In the genomic region with DNA sequence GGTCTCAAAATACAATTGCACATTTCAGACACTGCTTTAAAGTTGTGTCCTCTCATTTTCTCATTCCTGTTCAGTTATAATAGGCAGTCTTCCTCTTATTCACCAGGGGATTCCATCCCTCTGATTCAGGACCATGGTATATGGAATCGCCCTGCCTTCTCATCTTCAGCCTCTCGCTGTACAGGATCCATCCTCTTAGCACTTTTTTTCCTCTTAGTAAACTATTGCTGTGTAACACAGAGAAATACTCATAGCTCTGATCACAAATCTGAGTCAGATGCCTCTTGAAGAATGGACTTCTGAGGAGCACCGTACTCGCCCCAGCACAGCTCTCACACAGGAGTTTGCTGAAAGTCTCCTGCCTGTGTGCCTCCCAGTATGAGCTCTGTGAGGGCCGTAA, we compare ENCODE assay signal across 21 cellular contexts.
DNase-seq lines count a peak whose midpoint lies in the region; ATAC-seq and TF ChIP-seq lines count a peak whose summit lies in the region.
"Had no signal": no experiment of that assay in that cellular context is flagged by ENCODE, and none has a peak within 500 bp of the region (broad histone marks: within the 10 kb centered on the region; RNA-seq: fewer than 3 reads in every experiment).

No MANE protein-coding gene starts in this region.

- H3K4me3 Mint-ChIP-seq in mesothelial cell of epicardium, result no peak overlapping the region
- H3K4me3 Mint-ChIP-seq in activated CD8-positive, alpha-beta T cell treated with anti-CD3 and anti-CD28 coated beads for 36 hours, result no peak overlapping the region
- H3K4me3 Mint-ChIP-seq in stimulated activated naive CD8-positive, alpha-beta T cell treated with anti-CD3 and anti-CD28 coated beads, Interleukin-15, amount 100 ng/mL, for 72 hours, result no peak overlapping the region
- H3K4me3 Mint-ChIP-seq: activated B cell treated with CpG ODN at 0.5 μM for 24 hours; activated CD4-positive, alpha-beta memory T cell treated with anti-CD3 and anti-CD28 coated beads, Interleukin-2, amount 10 ng/mL, durations not matched to agents 7 days and 5 days; GM23338 had no signal

- H3K36me3 ChIP-seq in RWPE2 (ENCODE audit: low read depth), result peaks cover 25% of the 10 kb centered on the region
- H3K36me3 ChIP-seq in effector memory CD4-positive, alpha-beta T cell (ENCODE audit: control insufficient read depth, insufficient read depth, low read length), result peaks cover 23% of the 10 kb centered on the region
- H3K36me3 ChIP-seq: uterus had no signal

- H3K27ac ChIP-seq in RWPE2 (ENCODE audit: poor library complexity, severe bottlenecking), result no peak overlapping the region
- H3K27ac ChIP-seq in effector memory CD4-positive, alpha-beta T cell (ENCODE audit: insufficient read depth, low read length, poor library complexity, severe bottlenecking), result no peak overlapping the region
- H3K27ac ChIP-seq: PC-9, SJSA1, suprapubic skin, uterus had no signal

- intact Hi-C loops in activated CD8-positive, alpha-beta T cell treated with anti-CD3 and anti-CD28 coated beads for 36 hours (cut with micrococcal nuclease), result no loop called here

- H3K27ac Mint-ChIP-seq in mesothelial cell of epicardium, result peak overlapping the region; percentile 24
- no peak overlapping the region for H3K27ac Mint-ChIP-seq in activated CD8-positive, alpha-beta T cell treated with anti-CD3 and anti-CD28 coated beads for 36 hours
- no peak overlapping the region for H3K27ac Mint-ChIP-seq in stimulated activated naive CD8-positive, alpha-beta T cell treated with anti-CD3 and anti-CD28 coated beads, Interleukin-15, amount 100 ng/mL, for 72 hours
- H3K27ac Mint-ChIP-seq: activated B cell treated with CpG ODN at 0.5 μM for 24 hours; activated CD4-positive, alpha-beta memory T cell treated with anti-CD3 and anti-CD28 coated beads, Interleukin-2, amount 10 ng/mL, durations not matched to agents 7 days and 5 days; GM23338 had no signal

- H3K27me3 Mint-ChIP-seq in mesothelial cell of epicardium (ENCODE audit: low read depth), result no peaks in the 10 kb centered on the region
- H3K27me3 Mint-ChIP-seq in activated CD8-positive, alpha-beta T cell treated with anti-CD3 and anti-CD28 coated beads for 36 hours, result no peaks in the 10 kb centered on the region
- no peaks in the 10 kb centered on the region for H3K27me3 Mint-ChIP-seq in stimulated activated naive CD8-positive, alpha-beta T cell treated with anti-CD3 and anti-CD28 coated beads, Interleukin-15, amount 100 ng/mL, for 72 hours
- H3K27me3 Mint-ChIP-seq: activated B cell treated with CpG ODN at 0.5 μM for 24 hours; activated CD4-positive, alpha-beta memory T cell treated with anti-CD3 and anti-CD28 coated beads, Interleukin-2, amount 10 ng/mL, durations not matched to agents 7 days and 5 days had no signal

- H3K27me3 ChIP-seq in RWPE2 (ENCODE audit: insufficient read depth, poor library complexity, severe bottlenecking), result no peaks in the 10 kb centered on the region
- no peaks in the 10 kb centered on the region for H3K27me3 ChIP-seq in effector memory CD4-positive, alpha-beta T cell (replicated peaks; ENCODE audit: control insufficient read depth, insufficient read depth, low read length, poor library complexity, severe bottlenecking)
- H3K27me3 ChIP-seq: SJSA1, suprapubic skin, uterus had no signal

- H3K9me3 ChIP-seq in RWPE2 (ENCODE audit: severe bottlenecking), result no peaks in the 10 kb centered on the region
- H3K9me3 ChIP-seq in effector memory CD4-positive, alpha-beta T cell (ENCODE audit: control insufficient read depth, low read length), result no peaks in the 10 kb centered on the region
- H3K9me3 ChIP-seq: SJSA1, suprapubic skin, uterus had no signal

- no peaks in the 10 kb centered on the region for H3K4me1 Mint-ChIP-seq in mesothelial cell of epicardium
- no peaks in the 10 kb centered on the region for H3K4me1 Mint-ChIP-seq in activated CD8-positive, alpha-beta T cell treated with anti-CD3 and anti-CD28 coated beads for 36 hours (ENCODE audit: low read depth)
- no peaks in the 10 kb centered on the region for H3K4me1 Mint-ChIP-seq in stimulated activated naive CD8-positive, alpha-beta T cell treated with anti-CD3 and anti-CD28 coated beads, Interleukin-15, amount 100 ng/mL, for 72 hours
- H3K4me1 Mint-ChIP-seq: activated B cell treated with CpG ODN at 0.5 μM for 24 hours; activated CD4-positive, alpha-beta memory T cell treated with anti-CD3 and anti-CD28 coated beads, Interleukin-2, amount 10 ng/mL, durations not matched to agents 7 days and 5 days; GM23338 had no signal

- H3K4me3 ChIP-seq in AG10803 (ENCODE audit: low read length), result no peak overlapping the region
- H3K4me3 ChIP-seq in RWPE2 (ENCODE audit: severe bottlenecking), result no peak overlapping the region
- no peak overlapping the region for H3K4me3 ChIP-seq in effector memory CD4-positive, alpha-beta T cell (ENCODE audit: insufficient read depth, low read depth, low read length, poor library complexity, severe bottlenecking)
- H3K4me3 ChIP-seq: GM23338, PC-9, SJSA1, suprapubic skin, uterus had no signal

- H3K9me3 Mint-ChIP-seq in mesothelial cell of epicardium, result peaks cover 6% of the 10 kb centered on the region
- H3K9me3 Mint-ChIP-seq in activated CD8-positive, alpha-beta T cell treated with anti-CD3 and anti-CD28 coated beads for 36 hours, result peaks cover 2% of the 10 kb centered on the region
- H3K9me3 Mint-ChIP-seq in stimulated activated naive CD8-positive, alpha-beta T cell treated with anti-CD3 and anti-CD28 coated beads, Interleukin-15, amount 100 ng/mL, for 72 hours, result peaks cover 0 to 5% of the 10 kb centered on the region in 2 donors
- H3K9me3 Mint-ChIP-seq: activated B cell treated with CpG ODN at 0.5 μM for 24 hours; activated CD4-positive, alpha-beta memory T cell treated with anti-CD3 and anti-CD28 coated beads, Interleukin-2, amount 10 ng/mL, durations not matched to agents 7 days and 5 days; GM23338 had no signal

- DNase-seq in AG10803 (ENCODE audit: low read depth), result peak; percentile 83
- no peak for DNase-seq in RWPE2 (ENCODE audit: low spot score)
- peak; percentile 34 for DNase-seq in dedifferentiated amniotic fluid mesenchymal stem cell (ENCODE audit: extremely low spot score)
- no peak for DNase-seq in mesothelial cell of epicardium (ENCODE audit: low spot score in 2 of 2, unreplicated experiment in 2 of 2)
- no peak for DNase-seq in activated CD8-positive, alpha-beta T cell treated with anti-CD3 and anti-CD28 coated beads for 36 hours
- no peak for DNase-seq in effector memory CD4-positive, alpha-beta T cell
- no peak for DNase-seq in stimulated activated naive CD8-positive, alpha-beta T cell treated with anti-CD3 and anti-CD28 coated beads, Interleukin-15, amount 100 ng/mL, for 72 hours
- DNase-seq: ACHN; activated B cell treated with CpG ODN at 0.5 μM for 24 hours; activated CD4-positive, alpha-beta memory T cell treated with anti-CD3 and anti-CD28 coated beads, Interleukin-2, amount 10 ng/mL, durations not matched to agents 7 days and 5 days; activated naive CD4-positive, alpha-beta T cell treated with Interleukin-2 at 50 U/mL for 16 hours; activated T-cell treated with anti-CD3 and anti-CD28 coated beads, Interleukin-2, amount 50 U/mL, for 1 hour; aorta; NCI-H1417; PC-9; stimulated activated CD8-positive, alpha-beta memory T cell treated with anti-CD3 and anti-CD28 coated beads, Interleukin-4, amount 100 ng/mL, for 48 hours; uterus had no signal

- H3K4me1 ChIP-seq in RWPE2 (ENCODE audit: insufficient read depth, poor library complexity, severe bottlenecking), result no peaks in the 10 kb centered on the region
- no peaks in the 10 kb centered on the region for H3K4me1 ChIP-seq in effector memory CD4-positive, alpha-beta T cell (ENCODE audit: control insufficient read depth, insufficient read depth, low read length, poor library complexity, severe bottlenecking)
- H3K4me1 ChIP-seq: SJSA1, suprapubic skin, uterus had no signal

- TF ChIP-seq CTCF in AG10803 (conservative IDR thresholded peaks at IDR 0.05; ENCODE audit: low read length) (no peak), RWPE2 (IDR thresholded peaks at IDR 0.05; ENCODE audit: poor library complexity, severe bottlenecking) (no peak), mesothelial cell of epicardium (IDR thresholded peaks at IDR 0.05; ENCODE audit: unreplicated experiment) (no peak)
- TF ChIP-seq CTCF in activated CD8-positive, alpha-beta T cell treated with anti-CD3 and anti-CD28 coated beads for 36 hours (IDR thresholded peaks at IDR 0.05), result no peak

- ATAC-seq in RWPE2 (ENCODE audit: low read depth), result peak; percentile 10; the same call in 1 of the 3 replicates
- no peak for ATAC-seq in activated CD8-positive, alpha-beta T cell treated with anti-CD3 and anti-CD28 coated beads for 36 hours
- no peak for ATAC-seq in esophagus mucosa
- ATAC-seq in stimulated activated naive CD8-positive, alpha-beta T cell treated with anti-CD3 and anti-CD28 coated beads, Interleukin-15, amount 100 ng/mL, for 72 hours, result no peak

- peaks cover 39% of the 10 kb centered on the region for H3K36me3 Mint-ChIP-seq in mesothelial cell of epicardium
- peaks cover 33% of the 10 kb centered on the region for H3K36me3 Mint-ChIP-seq in activated CD8-positive, alpha-beta T cell treated with anti-CD3 and anti-CD28 coated beads for 36 hours (ENCODE audit: low read depth)

- CTCF ChIA-PET in activated CD8-positive, alpha-beta T cell treated with anti-CD3 and anti-CD28 coated beads for 36 hours (lab: Charles Lee), result interaction anchor here (0.7 kb wide), 1 partner anchor 9 kb away, joined by 5 read pairs; no protein-coding TSS in a partner anchor

- POLR2A ChIA-PET in activated CD8-positive, alpha-beta T cell treated with anti-CD3 and anti-CD28 coated beads for 36 hours (lab: Charles Lee), result no interaction called here

Comparison
In these comparisons a context has a peak if more than half of its experiments do, and no peak if none do; other contexts are left out.
1. DNase-seq: peak in AG10803 (single experiment) and dedifferentiated amniotic fluid mesenchymal stem cell (single experiment); none in RWPE2 (single experiment), mesothelial cell of epicardium (0 of 2), activated CD8-positive, alpha-beta T cell treated with anti-CD3 and anti-CD28 coated beads for 36 hours (single experiment), effector memory CD4-positive, alpha-beta T cell (0 of 3) and stimulated activated naive CD8-positive, alpha-beta T cell treated with anti-CD3 and anti-CD28 coated beads, Interleukin-15, amount 100 ng/mL, for 72 hours (0 of 2).